1 cellular context compared by ENCODE assay signal in the genomic region with DNA sequence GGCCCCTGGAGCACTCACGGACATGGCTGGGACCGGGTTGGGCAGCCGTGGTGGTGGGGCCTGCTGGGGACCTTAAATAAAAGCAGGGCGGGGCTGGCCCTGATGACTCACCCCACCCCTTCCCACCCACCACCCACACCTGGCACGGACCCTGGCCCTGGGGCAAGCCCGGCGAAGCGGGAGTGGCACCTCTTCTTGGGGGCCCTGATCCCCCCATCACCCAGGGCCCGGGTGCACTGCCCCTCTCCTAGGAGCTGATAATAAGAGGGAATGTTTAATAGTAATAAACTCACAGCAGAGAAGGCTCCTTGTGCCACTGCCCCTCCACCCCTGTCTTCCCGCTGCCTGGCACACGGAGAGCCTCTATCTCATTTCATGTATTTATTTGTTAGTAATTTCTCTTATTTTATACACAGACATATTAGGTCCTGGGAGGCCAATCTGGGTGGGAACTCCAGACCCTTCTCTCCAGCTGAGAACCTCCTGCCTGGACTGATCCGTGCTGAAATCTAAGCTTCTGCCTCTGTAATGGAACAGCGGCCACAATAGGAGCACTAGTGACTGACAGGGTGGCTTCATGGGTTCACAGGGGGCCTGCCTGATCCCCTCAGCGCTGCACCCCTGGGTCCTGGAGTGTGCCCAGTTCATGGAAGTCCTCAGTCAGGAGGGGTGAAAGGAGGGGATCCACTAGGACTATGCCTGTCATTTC.
TF ChIP-seq lines count a peak whose summit lies in the region.

A gene (minus strand): TSS at position 49 of the 709 bp plus-strand sequence. CDS start 25 bp downstream, at position 24.

TF ChIP-seq in A549, 52 proteins besides CTCF, POLR2A, EP300 and RAD21 (continued from another document):
- TF ChIP-seq, protein P1, sequence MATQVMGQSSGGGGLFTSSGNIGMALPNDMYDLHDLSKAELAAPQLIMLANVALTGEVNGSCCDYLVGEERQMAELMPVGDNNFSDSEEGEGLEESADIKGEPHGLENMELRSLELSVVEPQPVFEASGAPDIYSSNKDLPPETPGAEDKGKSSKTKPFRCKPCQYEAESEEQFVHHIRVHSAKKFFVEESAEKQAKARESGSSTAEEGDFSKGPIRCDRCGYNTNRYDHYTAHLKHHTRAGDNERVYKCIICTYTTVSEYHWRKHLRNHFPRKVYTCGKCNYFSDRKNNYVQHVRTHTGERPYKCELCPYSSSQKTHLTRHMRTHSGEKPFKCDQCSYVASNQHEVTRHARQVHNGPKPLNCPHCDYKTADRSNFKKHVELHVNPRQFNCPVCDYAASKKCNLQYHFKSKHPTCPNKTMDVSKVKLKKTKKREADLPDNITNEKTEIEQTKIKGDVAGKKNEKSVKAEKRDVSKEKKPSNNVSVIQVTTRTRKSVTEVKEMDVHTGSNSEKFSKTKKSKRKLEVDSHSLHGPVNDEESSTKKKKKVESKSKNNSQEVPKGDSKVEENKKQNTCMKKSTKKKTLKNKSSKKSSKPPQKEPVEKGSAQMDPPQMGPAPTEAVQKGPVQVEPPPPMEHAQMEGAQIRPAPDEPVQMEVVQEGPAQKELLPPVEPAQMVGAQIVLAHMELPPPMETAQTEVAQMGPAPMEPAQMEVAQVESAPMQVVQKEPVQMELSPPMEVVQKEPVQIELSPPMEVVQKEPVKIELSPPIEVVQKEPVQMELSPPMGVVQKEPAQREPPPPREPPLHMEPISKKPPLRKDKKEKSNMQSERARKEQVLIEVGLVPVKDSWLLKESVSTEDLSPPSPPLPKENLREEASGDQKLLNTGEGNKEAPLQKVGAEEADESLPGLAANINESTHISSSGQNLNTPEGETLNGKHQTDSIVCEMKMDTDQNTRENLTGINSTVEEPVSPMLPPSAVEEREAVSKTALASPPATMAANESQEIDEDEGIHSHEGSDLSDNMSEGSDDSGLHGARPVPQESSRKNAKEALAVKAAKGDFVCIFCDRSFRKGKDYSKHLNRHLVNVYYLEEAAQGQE (IDR thresholded peaks at IDR 0.05) = no peak
- TF ChIP-seq SMC3 (IDR thresholded peaks at IDR 0.05) = no peak
- no peak for TF ChIP-seq HOXB5 (CRISPR knock-in tag; IDR thresholded peaks at IDR 0.05)
- TF ChIP-seq ZC3H11A (IDR thresholded peaks at IDR 0.05) = no peak
- TF ChIP-seq KDM1A (IDR thresholded peaks at IDR 0.05; ENCODE audit: low read depth) = no peak
- no peak for TF ChIP-seq NPAS2 (CRISPR knock-in tag; IDR thresholded peaks at IDR 0.05; ENCODE audit: borderline replicate concordance)
- TF ChIP-seq MAZ (IDR thresholded peaks at IDR 0.05; ENCODE audit: borderline replicate concordance, low read depth, low read length) = no peak
- TF ChIP-seq CBX8 (IDR thresholded peaks at IDR 0.05) = no peak
- TF ChIP-seq, protein P2, sequence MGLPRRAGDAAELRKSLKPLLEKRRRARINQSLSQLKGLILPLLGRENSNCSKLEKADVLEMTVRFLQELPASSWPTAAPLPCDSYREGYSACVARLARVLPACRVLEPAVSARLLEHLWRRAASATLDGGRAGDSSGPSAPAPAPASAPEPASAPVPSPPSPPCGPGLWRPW (IDR thresholded peaks at IDR 0.05) = no peak
- no peak for TF ChIP-seq POLR2AphosphoS2 (conservative IDR thresholded peaks at IDR 0.05; ENCODE audit: low read length)
- no peak for TF ChIP-seq EHMT2 (IDR thresholded peaks at IDR 0.05; ENCODE audit: low read depth)
